In the genomic region with DNA sequence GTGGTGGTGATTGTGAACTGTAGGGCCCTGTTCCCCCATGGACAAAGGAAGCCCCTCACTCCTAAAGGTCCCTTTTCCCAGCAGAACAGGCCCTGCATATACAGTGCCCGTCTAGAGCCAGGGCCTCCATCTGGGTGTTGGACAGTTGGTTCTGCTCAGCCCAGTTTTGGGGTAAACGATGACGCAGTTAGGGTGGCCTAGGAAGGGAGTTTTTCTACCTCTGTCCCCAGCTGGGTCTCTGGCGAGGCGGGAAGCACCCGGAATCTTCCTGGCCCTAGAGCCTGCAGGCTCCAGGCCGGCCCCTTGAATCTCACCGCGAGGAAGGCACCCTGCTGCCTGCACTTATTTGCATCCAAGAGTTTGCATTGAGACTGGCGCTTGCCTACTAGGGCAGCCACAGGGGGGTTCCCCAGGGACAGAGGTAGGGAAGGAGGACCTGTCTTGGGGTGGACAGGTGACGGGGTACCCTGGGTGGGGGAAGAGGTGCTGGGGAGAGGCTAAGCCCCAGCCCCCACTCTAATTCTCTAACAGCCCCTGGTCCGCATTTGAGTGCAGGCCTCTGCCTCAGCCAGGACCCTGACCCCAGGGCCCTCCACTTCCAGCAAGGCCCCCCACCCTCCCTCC, we compare ENCODE assay signal across 8 cellular contexts. TPM values are rescaled to one million over a fixed set of nuclear protein-coding genes. Genes with fewer than 3 reads are reported as not detected.
A peak's percentile ranks its signal among the peaks of the same experiment; 100 is the strongest.
DNase-seq lines count a peak whose midpoint lies in the region; ATAC-seq and TF ChIP-seq lines count a peak whose summit lies in the region.

No MANE protein-coding gene starts in this region.

- H3K27ac Mint-ChIP-seq in activated naive CD4-positive, alpha-beta T cell treated with anti-CD3 and anti-CD28 coated beads, Interleukin-2, amount 10 ng/mL, durations not matched to agents 7 days and 5 days: peak overlapping the region; percentile 71
- peak overlapping the region; percentile 71 for H3K27ac Mint-ChIP-seq in stimulated activated naive CD8-positive, alpha-beta T cell treated with anti-CD3 and anti-CD28 coated beads, Interleukin-15, Interleukin-2, amounts not matched to agents 100 ng/mL and 50 ng/mL, for 24 hours

- peak overlapping the region; percentile 71 for H3K4me3 Mint-ChIP-seq in activated naive CD4-positive, alpha-beta T cell treated with anti-CD3 and anti-CD28 coated beads, Interleukin-2, amount 10 ng/mL, durations not matched to agents 7 days and 5 days
- peak overlapping the region; percentile 66 for H3K4me3 Mint-ChIP-seq in stimulated activated naive CD8-positive, alpha-beta T cell treated with anti-CD3 and anti-CD28 coated beads, Interleukin-15, Interleukin-2, amounts not matched to agents 100 ng/mL and 50 ng/mL, for 24 hours

- peaks cover 13% of the 10 kb centered on the region for H3K27me3 Mint-ChIP-seq in activated naive CD4-positive, alpha-beta T cell treated with anti-CD3 and anti-CD28 coated beads, Interleukin-2, amount 10 ng/mL, durations not matched to agents 7 days and 5 days
- H3K27me3 Mint-ChIP-seq in stimulated activated naive CD8-positive, alpha-beta T cell treated with anti-CD3 and anti-CD28 coated beads, Interleukin-15, Interleukin-2, amounts not matched to agents 100 ng/mL and 50 ng/mL, for 24 hours: no peaks in the 10 kb centered on the region

- peak; percentile 73 for ATAC-seq in HG02678 (IDR thresholded peaks at IDR 0.05; ENCODE audit: unreplicated experiment)
- peak; percentile 50 for ATAC-seq in body of pancreas
- peak; percentile 53 for ATAC-seq in left colon

- H3K4me1 ChIP-seq in body of pancreas: peaks cover 29% of the 10 kb centered on the region

- DNase-seq in activated naive CD4-positive, alpha-beta T cell treated with anti-CD3 and anti-CD28 coated beads, Interleukin-2, amount 10 ng/mL, durations not matched to agents 7 days and 5 days: peak; percentile 33
- no peak for DNase-seq in activated naive CD4-positive, alpha-beta T cell (lab: John Stamatoyannopoulos, UW)
- DNase-seq in NCI-H345 treated with DMSO at 0.1 percent for 48 hours (lab: John Stamatoyannopoulos, UW; ENCODE audit: unreplicated experiment): peak; percentile 17
- peak; percentile 24 to 50 (median 38) for DNase-seq in body of pancreas
- peak; percentile 56 to 71 for DNase-seq in left colon
- DNase-seq in GM19240 (ENCODE audit: insufficient read length, low spot score): no peak

- no peaks in the 10 kb centered on the region for H3K9me3 ChIP-seq in body of pancreas

- peaks cover 12% of the 10 kb centered on the region for H3K36me3 Mint-ChIP-seq in activated naive CD4-positive, alpha-beta T cell treated with anti-CD3 and anti-CD28 coated beads, Interleukin-2, amount 10 ng/mL, durations not matched to agents 7 days and 5 days
- peaks cover 10% of the 10 kb centered on the region for H3K36me3 Mint-ChIP-seq in stimulated activated naive CD8-positive, alpha-beta T cell treated with anti-CD3 and anti-CD28 coated beads, Interleukin-15, Interleukin-2, amounts not matched to agents 100 ng/mL and 50 ng/mL, for 24 hours (ENCODE audit: low read depth)

- CTCF ChIA-PET in activated naive CD4-positive, alpha-beta T cell treated with anti-CD3 and anti-CD28 coated beads, Interleukin-2, amount 10 ng/mL, durations not matched to agents 7 days and 5 days (lab: Charles Lee): no interaction called here

- TF ChIP-seq POLR2A in body of pancreas (IDR thresholded peaks at IDR 0.05): peak in 1 of 3 donors; percentile 16

- intact Hi-C loops in body of pancreas (cut with DNase I): no loop called here
- intact Hi-C loops in left colon (cut with DNase I, micrococcal nuclease): no loop called here

- peak overlapping the region; percentile 84 to 97 (median 90) for H3K27ac ChIP-seq in body of pancreas

- 24 to 35% methylated on average over 10 to 12 of the region's 12 CpGs for WGBS in body of pancreas, 2 donors

- no peak for TF ChIP-seq CTCF in body of pancreas (IDR thresholded peaks at IDR 0.05)

- no peaks in the 10 kb centered on the region for H3K36me3 ChIP-seq in body of pancreas (replicated peaks in 1 of 2; ENCODE audit: insufficient read depth in 1 of 2, low read depth in 2 of 2)

- peaks cover 31% of the 10 kb centered on the region for H3K4me1 Mint-ChIP-seq in activated naive CD4-positive, alpha-beta T cell treated with anti-CD3 and anti-CD28 coated beads, Interleukin-2, amount 10 ng/mL, durations not matched to agents 7 days and 5 days
- H3K4me1 Mint-ChIP-seq in stimulated activated naive CD8-positive, alpha-beta T cell treated with anti-CD3 and anti-CD28 coated beads, Interleukin-15, Interleukin-2, amounts not matched to agents 100 ng/mL and 50 ng/mL, for 24 hours (ENCODE audit: low read depth): peaks cover 32% of the 10 kb centered on the region

- H3K4me3 ChIP-seq in body of pancreas: no peak overlapping the region

- no peaks in the 10 kb centered on the region for H3K27me3 ChIP-seq in body of pancreas

- no peaks in the 10 kb centered on the region for H3K9me3 Mint-ChIP-seq in activated naive CD4-positive, alpha-beta T cell treated with anti-CD3 and anti-CD28 coated beads, Interleukin-2, amount 10 ng/mL, durations not matched to agents 7 days and 5 days
- no peaks in the 10 kb centered on the region for H3K9me3 Mint-ChIP-seq in stimulated activated naive CD8-positive, alpha-beta T cell treated with anti-CD3 and anti-CD28 coated beads, Interleukin-15, Interleukin-2, amounts not matched to agents 100 ng/mL and 50 ng/mL, for 24 hours

RNA-seq across cellular contexts. Expression of a gene that starts 0.5 kb away (rescaled TPM):
- total RNA-seq in body of pancreas (10 to 100 TPM; 23.1 to 31.1 TPM), left colon (10 to 100 TPM; 39.1 to 47.4 TPM)

Comparison
In these comparisons a context has a peak if more than half of its experiments do, and no peak if none do; other contexts are left out.
1. DNase-seq: peak in activated naive CD4-positive, alpha-beta T cell treated with anti-CD3 and anti-CD28 coated beads, Interleukin-2, amount 10 ng/mL, durations not matched to agents 7 days and 5 days (single experiment), NCI-H345 treated with DMSO at 0.1 percent for 48 hours (single experiment), body of pancreas (4 of 4) and left colon (2 of 2); none in activated naive CD4-positive, alpha-beta T cell (0 of 4) and GM19240 (single experiment).
2. Peak in every context shown above with its lines, with median percentiles within 50 percentile points of each other: ATAC-seq.